Comparison of ENCODE assay signal across 11 cellular contexts in the genomic region with DNA sequence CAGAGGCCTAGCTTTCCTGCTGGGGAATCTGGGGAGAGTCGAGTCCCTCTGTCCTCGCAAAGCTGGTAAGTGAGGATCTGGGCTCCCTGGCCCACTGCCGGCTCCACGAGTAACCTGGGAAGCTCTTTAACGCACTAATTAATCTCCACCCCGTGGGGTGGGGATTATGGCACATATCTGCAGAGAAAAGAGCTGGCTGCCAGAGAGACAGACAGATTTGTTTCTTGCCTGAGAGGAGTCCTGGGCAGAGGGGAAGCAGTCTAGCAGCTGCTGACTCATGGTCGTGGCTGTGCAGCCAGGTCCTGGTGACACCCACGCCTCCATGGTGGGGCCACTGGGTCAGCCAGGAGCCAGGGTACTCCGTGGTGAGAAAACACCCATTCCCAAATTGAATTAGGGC. TPM values are rescaled to one million over a fixed set of nuclear protein-coding genes. Genes with fewer than 3 reads are reported as not detected.
A peak's percentile ranks its signal among the peaks of the same experiment; 100 is the strongest.
DNase-seq lines count a peak whose midpoint lies in the region; ATAC-seq and TF ChIP-seq lines count a peak whose summit lies in the region.
"Had no signal": no experiment of that assay in that cellular context is flagged by ENCODE, and none has a peak within 500 bp of the region (broad histone marks: within the 10 kb centered on the region; RNA-seq: fewer than 3 reads in every experiment).

No MANE protein-coding gene starts in this region.

- 38% methylated on average over 8 of the region's 9 CpGs for WGBS in esophagus muscularis mucosa

- H3K9me3 ChIP-seq in esophagus muscularis mucosa: no peaks in the 10 kb centered on the region
- H3K9me3 ChIP-seq in osteoblast (ENCODE audit: low read depth, low read length): no peaks in the 10 kb centered on the region

- peak overlapping the region; percentile 82 to 88 (median 83) for H3K27ac ChIP-seq in esophagus muscularis mucosa (replicated peaks in 1 of 4)
- peak overlapping the region; percentile 85 for H3K27ac ChIP-seq in osteoblast (ENCODE audit: low read depth, low read length)

- no peaks in the 10 kb centered on the region for H3K36me3 ChIP-seq in esophagus muscularis mucosa
- no peaks in the 10 kb centered on the region for H3K36me3 ChIP-seq in osteoblast (ENCODE audit: insufficient read depth, low read length)

- DNase-seq in AG10803 (ENCODE audit: low read depth) (peak; percentile 69), esophagus muscularis mucosa (ENCODE audit: extremely low spot score) (no peak), osteoblast (ENCODE audit: insufficient read length, low spot score, missing footprints) (peak; percentile 95), NCI-H2029 (lab: John Stamatoyannopoulos, UW) (no peak), retina (no peak)
- DNase-seq: COR-L47, KBM-7 had no signal

- H4K20me1 ChIP-seq in osteoblast (ENCODE audit: insufficient read depth, low read length): no peaks in the 10 kb centered on the region

- TF ChIP-seq EP300 in esophagus muscularis mucosa (IDR thresholded peaks at IDR 0.05): no peak

- H2AFZ ChIP-seq in osteoblast (ENCODE audit: low read length): peak overlapping the region; percentile 53

- peak overlapping the region; percentile 82 for H3K4me2 ChIP-seq in osteoblast (ENCODE audit: insufficient read depth, low read length)

- no peaks in the 10 kb centered on the region for H3K79me2 ChIP-seq in osteoblast (ENCODE audit: insufficient read depth, low read length)

- H3K27me3 ChIP-seq in esophagus muscularis mucosa: peaks cover 0 to 8% (median 0%) of the 10 kb centered on the region in 4 donors
- no peaks in the 10 kb centered on the region for H3K27me3 ChIP-seq in osteoblast (ENCODE audit: insufficient read depth, low read length)

- intact Hi-C loops in esophagus muscularis mucosa (cut with DNase I): no loop called here

- peaks cover 31 to 62% (median 57%) of the 10 kb centered on the region in 4 donors for H3K4me1 ChIP-seq in esophagus muscularis mucosa
- H3K4me1 ChIP-seq in osteoblast (ENCODE audit: insufficient read depth, low read length): peaks cover 50% of the 10 kb centered on the region

- ATAC-seq in GM19463 (IDR thresholded peaks at IDR 0.05; ENCODE audit: unreplicated experiment) (no peak), GM18517 (IDR thresholded peaks at IDR 0.05; ENCODE audit: unreplicated experiment) (no peak)
- ATAC-seq: natural killer cell treated with Interleukin-12 subunit alpha and Interleukin-12 subunit beta and Interleukin-15 and Interleukin-18, amount 100 ng/mL, for 72 hours had no signal

- no peak for TF ChIP-seq CTCF in AG10803 (conservative IDR thresholded peaks at IDR 0.05; ENCODE audit: low read length)
- TF ChIP-seq CTCF in esophagus muscularis mucosa (IDR thresholded peaks at IDR 0.05): no peak
- no peak for TF ChIP-seq CTCF in osteoblast (IDR thresholded peaks at IDR 0.05; ENCODE audit: extremely low read depth, low read depth, low read length)

- no peak for TF ChIP-seq POLR2A in esophagus muscularis mucosa (IDR thresholded peaks at IDR 0.05; ENCODE audit: low read depth)

- no peak overlapping the region for H3K4me3 ChIP-seq in AG10803 (ENCODE audit: low read length)
- H3K4me3 ChIP-seq in esophagus muscularis mucosa: no peak overlapping the region
- H3K4me3 ChIP-seq in osteoblast (ENCODE audit: insufficient read depth, low read length): no peak overlapping the region

TF ChIP-seq in PFSK-1, 5 proteins besides CTCF, POLR2A, EP300 and RAD21:
- TF ChIP-seq, protein P1, sequence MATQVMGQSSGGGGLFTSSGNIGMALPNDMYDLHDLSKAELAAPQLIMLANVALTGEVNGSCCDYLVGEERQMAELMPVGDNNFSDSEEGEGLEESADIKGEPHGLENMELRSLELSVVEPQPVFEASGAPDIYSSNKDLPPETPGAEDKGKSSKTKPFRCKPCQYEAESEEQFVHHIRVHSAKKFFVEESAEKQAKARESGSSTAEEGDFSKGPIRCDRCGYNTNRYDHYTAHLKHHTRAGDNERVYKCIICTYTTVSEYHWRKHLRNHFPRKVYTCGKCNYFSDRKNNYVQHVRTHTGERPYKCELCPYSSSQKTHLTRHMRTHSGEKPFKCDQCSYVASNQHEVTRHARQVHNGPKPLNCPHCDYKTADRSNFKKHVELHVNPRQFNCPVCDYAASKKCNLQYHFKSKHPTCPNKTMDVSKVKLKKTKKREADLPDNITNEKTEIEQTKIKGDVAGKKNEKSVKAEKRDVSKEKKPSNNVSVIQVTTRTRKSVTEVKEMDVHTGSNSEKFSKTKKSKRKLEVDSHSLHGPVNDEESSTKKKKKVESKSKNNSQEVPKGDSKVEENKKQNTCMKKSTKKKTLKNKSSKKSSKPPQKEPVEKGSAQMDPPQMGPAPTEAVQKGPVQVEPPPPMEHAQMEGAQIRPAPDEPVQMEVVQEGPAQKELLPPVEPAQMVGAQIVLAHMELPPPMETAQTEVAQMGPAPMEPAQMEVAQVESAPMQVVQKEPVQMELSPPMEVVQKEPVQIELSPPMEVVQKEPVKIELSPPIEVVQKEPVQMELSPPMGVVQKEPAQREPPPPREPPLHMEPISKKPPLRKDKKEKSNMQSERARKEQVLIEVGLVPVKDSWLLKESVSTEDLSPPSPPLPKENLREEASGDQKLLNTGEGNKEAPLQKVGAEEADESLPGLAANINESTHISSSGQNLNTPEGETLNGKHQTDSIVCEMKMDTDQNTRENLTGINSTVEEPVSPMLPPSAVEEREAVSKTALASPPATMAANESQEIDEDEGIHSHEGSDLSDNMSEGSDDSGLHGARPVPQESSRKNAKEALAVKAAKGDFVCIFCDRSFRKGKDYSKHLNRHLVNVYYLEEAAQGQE (IDR thresholded peaks at IDR 0.05; ENCODE audit: insufficient read depth in 1 of 2, low read depth in 2 of 2, low read length in 2 of 2): no peak
- TF ChIP-seq POLR2AphosphoS5 (IDR thresholded peaks at IDR 0.05; ENCODE audit: low read depth, low read length): peak; percentile 30; the same call in 1 of the 2 replicates

RNA-seq across cellular contexts. Expression of a gene that starts 14.0 kb away (rescaled TPM):
- polyA plus RNA-seq in PFSK-1 (2012; ENCODE audit: insufficient read length, low read depth): 24.0 TPM
- total RNA-seq in esophagus muscularis mucosa (10 to 100 TPM in 1 of 4 donors, 1 to 10 TPM in 3; 3.3 to 10.1 (median 4.3) TPM), osteoblast (9.0 and 11.5 TPM in 2 replicates)

Comparison
In these comparisons a context has a peak if more than half of its experiments do, and no peak if none do; other contexts are left out.
1. DNase-seq: peak in AG10803 (single experiment) and osteoblast (single experiment); none in esophagus muscularis mucosa (single experiment), NCI-H2029 (single experiment) and retina (single experiment).